Comparison of ENCODE assay signal across 9 cellular contexts in the genomic region with DNA sequence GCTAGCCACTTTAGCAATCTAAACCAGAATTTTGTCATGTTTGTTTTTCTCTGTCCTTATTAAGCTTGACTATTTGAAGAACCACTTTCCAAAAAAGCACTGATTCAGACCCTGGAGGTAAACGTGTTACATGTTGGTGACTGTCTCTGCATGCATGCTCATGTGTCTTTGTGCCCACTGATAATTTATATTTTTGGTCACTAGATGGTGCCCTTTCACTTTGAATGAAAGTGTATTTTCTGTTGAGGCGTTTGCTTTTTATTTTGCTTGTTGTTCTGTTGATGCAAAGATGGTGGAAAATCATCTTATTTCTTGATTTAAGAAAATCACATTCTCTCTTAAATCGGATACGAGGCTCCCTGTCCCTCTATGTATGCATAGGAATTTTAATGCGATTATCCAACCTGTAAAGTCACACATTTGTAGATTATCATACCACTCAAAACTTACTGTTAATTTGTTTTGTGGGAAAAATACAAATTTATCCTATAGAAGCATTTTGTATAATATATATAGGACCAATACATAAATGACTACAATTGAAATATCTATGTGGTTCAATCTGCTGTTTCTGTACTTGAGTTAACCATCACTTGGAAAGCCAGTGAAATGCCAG.
DNase-seq lines count a peak whose midpoint lies in the region; ATAC-seq and TF ChIP-seq lines count a peak whose summit lies in the region.
"Had no signal": no experiment of that assay in that cellular context is flagged by ENCODE, and none has a peak within 500 bp of the region (broad histone marks: within the 10 kb centered on the region; RNA-seq: fewer than 3 reads in every experiment).

No MANE protein-coding gene starts in this region.

- no peak overlapping the region for H3K4me2 ChIP-seq in DND-41 (ENCODE audit: insufficient read depth, low read length)

- H3K9ac ChIP-seq in DND-41 (ENCODE audit: low read depth, low read length), result no peak overlapping the region

- DNase-seq in DND-41 (no peak), H4 (ENCODE audit: low spot score) (peak; percentile 32), NCI-H1694 (lab: John Stamatoyannopoulos, UW) (peak; percentile 38), T47D (ENCODE audit: low read depth in 1 of 2, low spot score in 1 of 2) (peak; percentile 42 to 77), left lobe of liver (ENCODE audit: low spot score) (no peak), OCI-M2 (lab: John Stamatoyannopoulos, UW; ENCODE audit: unreplicated experiment) (no peak)
- DNase-seq in activated CD4-positive, CD25-positive, alpha-beta regulatory T cell (lab: John Stamatoyannopoulos, UW), result no peak
- DNase-seq in stimulated activated CD8-positive, alpha-beta memory T cell treated with anti-CD3 and anti-CD28 coated beads, Interleukin-4, amount 100 ng/mL, for 48 hours, result no peak

- ATAC-seq in DND-41 (ENCODE audit: insufficient read depth, low read depth), result peak; percentile 59; the same call in 1 of the 3 replicates
- peak; percentile 88 for ATAC-seq in left lobe of liver

- H3K27me3 ChIP-seq in DND-41 (ENCODE audit: insufficient read depth, low read length, poor library complexity), result no peaks in the 10 kb centered on the region
- H3K27me3 ChIP-seq: neutrophil had no signal

- no peaks in the 10 kb centered on the region for H3K36me3 ChIP-seq in DND-41 (ENCODE audit: insufficient read depth, low read length)
- H3K36me3 ChIP-seq: neutrophil had no signal

- peak; percentile 74 for TF ChIP-seq CTCF in DND-41 (IDR thresholded peaks at IDR 0.05; ENCODE audit: borderline replicate concordance, extremely low read depth, low read length, poor library complexity, severe bottlenecking)

- no peaks in the 10 kb centered on the region for H3K4me1 ChIP-seq in DND-41 (ENCODE audit: insufficient read depth, low read length)

- no peak overlapping the region for H3K4me3 ChIP-seq in DND-41 (ENCODE audit: low read depth in 1 of 2, low read length in 2 of 2)

- no peak overlapping the region for H2AFZ ChIP-seq in DND-41 (ENCODE audit: low read depth, low read length)

- H3K27ac ChIP-seq in DND-41 (ENCODE audit: low read length), result no peak overlapping the region
- H3K27ac ChIP-seq: neutrophil had no signal

- no peaks in the 10 kb centered on the region for H3K9me3 ChIP-seq in DND-41 (ENCODE audit: insufficient read depth, low read length, severe bottlenecking)
- H3K9me3 ChIP-seq: neutrophil had no signal

- no peaks in the 10 kb centered on the region for H4K20me1 ChIP-seq in DND-41 (ENCODE audit: insufficient read depth, low read length)

- in situ Hi-C loops in T47D (cut with HindIII; ENCODE audit: low pct_unique_long_range_greater_than_20kb, low sequenced_read_pairs), result no loop called here

- H3K79me2 ChIP-seq in DND-41 (ENCODE audit: insufficient read depth, low read length), result no peaks in the 10 kb centered on the region

Comparison
In these comparisons a context has a peak if more than half of its experiments do, and no peak if none do; other contexts are left out.
1. DNase-seq: peak in H4 (single experiment), NCI-H1694 (single experiment) and T47D (2 of 2); none in DND-41 (single experiment), left lobe of liver (single experiment), activated CD4-positive, CD25-positive, alpha-beta regulatory T cell (0 of 4), stimulated activated CD8-positive, alpha-beta memory T cell treated with anti-CD3 and anti-CD28 coated beads, Interleukin-4, amount 100 ng/mL, for 48 hours (single experiment) and OCI-M2 (single experiment).